Comparison of ENCODE assay signal across 9 cellular contexts in genomic region chr10:89426230-89426868, GRCh38. TPM values are rescaled to one million over a fixed set of nuclear protein-coding genes. Genes with fewer than 3 reads are reported as not detected.
DNase-seq lines count a peak whose midpoint lies in the region; ATAC-seq, FAIRE-seq and TF ChIP-seq lines count a peak whose summit lies in the region.
"Had no signal": no experiment of that assay in that cellular context is flagged by ENCODE, and none has a peak within 500 bp of the region (broad histone marks: within the 10 kb centered on the region; RNA-seq: fewer than 3 reads in every experiment).

No MANE protein-coding gene starts in this region.

- TF ChIP-seq CTCF in Caco-2 (IDR thresholded peaks at IDR 0.05; ENCODE audit: insufficient read depth in 1 of 2, low read depth in 1 of 2, low read length in 1 of 2, severe bottlenecking in 1 of 2, unreplicated experiment in 1 of 2) (peak; percentile 62 to 77), HepG2 (CRISPR knock-in tag; IDR thresholded peaks at IDR 0.05) (peak; percentile 84), upper lobe of right lung (IDR thresholded peaks at IDR 0.05) (peak; percentile 81)

- TF ChIP-seq RAD21 in HepG2 (CRISPR knock-in tag; IDR thresholded peaks at IDR 0.05): peak; percentile 62

- H3K4me3 ChIP-seq in Caco-2 (ENCODE audit: low read depth, low read length) (no peak overlapping the region), GM23248 (no peak overlapping the region), HepG2 (replicated peaks in 1 of 3; ENCODE audit: insufficient read depth in 1 of 3, low read depth in 2 of 3, low read length in 3 of 3) (no peak overlapping the region), upper lobe of right lung (no peak overlapping the region)

- peaks cover 18% of the 10 kb centered on the region for H3K4me1 Mint-ChIP-seq in Caco-2 (ENCODE audit: low read depth, unreplicated experiment)

- no peak for TF ChIP-seq POLR2A in HepG2 (IDR thresholded peaks at IDR 0.05; ENCODE audit: insufficient read depth in 1 of 2, low read depth in 2 of 2, low read length in 2 of 2)

- H3K27ac Mint-ChIP-seq in Caco-2 (ENCODE audit: unreplicated experiment): no peak overlapping the region
- H3K27ac Mint-ChIP-seq: T-helper 1 cell treated with Interleukin-12 subunit alpha and Interleukin-12 subunit beta and Interleukin-4 antibody, amounts not matched to agents 30 μg/mL and 1 μg/mL, for 36 hours had no signal

- no peak overlapping the region for H3K27ac ChIP-seq in GM23248
- no peak overlapping the region for H3K27ac ChIP-seq in HepG2 (ENCODE audit: extremely low read length, insufficient read depth, low read length)
- H3K27ac ChIP-seq in upper lobe of right lung: no peak overlapping the region

- H3K4me2 ChIP-seq in GM23248 (ENCODE audit: unreplicated experiment) (no peak overlapping the region), HepG2 (ENCODE audit: low read depth, low read length) (no peak overlapping the region)

- intact Hi-C loops in Caco-2 (cut with micrococcal nuclease; ENCODE audit: unreplicated experiment): loop anchor here (1.0 to 5.0 kb wide), 6 partner anchors 40 to 367 kb away; partner anchors contain the start of gene KIF20B
- intact Hi-C loops in HepG2 (cut with micrococcal nuclease; ENCODE audit: unreplicated experiment): loop anchor here (1.0 to 5.0 kb wide), 4 partner anchors 138 to 366 kb away; partner anchors contain the start of gene KIF20B
- intact Hi-C loops in upper lobe of right lung (cut with DNase I): loop anchor here (5.0 kb wide), 1 partner anchor 136 kb away; no protein-coding TSS in a partner anchor

- no peak overlapping the region for H3K9ac ChIP-seq in GM23248
- no peak overlapping the region for H3K9ac ChIP-seq in HepG2 (ENCODE audit: insufficient read depth, low read depth, low read length)

- H4K20me1 ChIP-seq in GM23248 (ENCODE audit: insufficient read depth) (no peaks in the 10 kb centered on the region), HepG2 (ENCODE audit: insufficient read depth, low read length) (no peaks in the 10 kb centered on the region)

- no peak for TF ChIP-seq EP300 in HepG2 (IDR thresholded peaks at IDR 0.05; ENCODE audit: low read depth in 2 of 2, low read length in 2 of 2)
- no peak for TF ChIP-seq EP300 in HepG2 (CRISPR knock-in tag; IDR thresholded peaks at IDR 0.05; ENCODE audit: borderline replicate concordance)

- H3K79me2 ChIP-seq in GM23248 (ENCODE audit: insufficient read depth) (no peaks in the 10 kb centered on the region), HepG2 (ENCODE audit: insufficient read depth, low read length) (no peaks in the 10 kb centered on the region)

- CTCF ChIA-PET in Caco-2 (lab: Charles Lee): no interaction called here
- CTCF ChIA-PET in HepG2 (lab: Yijun Ruan, JAX; ENCODE audit: low intra/inter-chr PET ratio, low total read pairs): interaction anchor here (1.4 to 2.8 kb wide), 3 partner anchors 137 to 367 kb away, joined by 3 to 46 read pairs (median 4); no protein-coding TSS in a partner anchor

- no peak overlapping the region for H3K4me3 Mint-ChIP-seq in Caco-2 (ENCODE audit: unreplicated experiment)
- H3K4me3 Mint-ChIP-seq: T-helper 1 cell treated with Interleukin-12 subunit alpha and Interleukin-12 subunit beta and Interleukin-4 antibody, amounts not matched to agents 30 μg/mL and 1 μg/mL, for 36 hours had no signal

- H3K27me3 Mint-ChIP-seq in Caco-2 (ENCODE audit: insufficient read depth, unreplicated experiment): peaks cover 5% of the 10 kb centered on the region

- H3K36me3 Mint-ChIP-seq in Caco-2 (ENCODE audit: insufficient read depth, unreplicated experiment): no peaks in the 10 kb centered on the region

- DNase-seq in Caco-2 (peak in 1 of 2 experiments; percentile 42), GM23248 (peak; percentile 74), NCI-H748 (lab: John Stamatoyannopoulos, UW; ENCODE audit: unreplicated experiment) (peak; percentile 52), cerebellum (ENCODE audit: low spot score) (peak; percentile 49), HepG2 (ENCODE audit: low spot score) (peak; percentile 41), upper lobe of right lung (no peak), GM19240 (ENCODE audit: insufficient read length, low spot score) (no peak)

- no peaks in the 10 kb centered on the region for H3K9me3 Mint-ChIP-seq in Caco-2 (ENCODE audit: unreplicated experiment)
- H3K9me3 Mint-ChIP-seq: T-helper 1 cell treated with Interleukin-12 subunit alpha and Interleukin-12 subunit beta and Interleukin-4 antibody, amounts not matched to agents 30 μg/mL and 1 μg/mL, for 36 hours had no signal

- peak; percentile 72 for FAIRE-seq in HepG2 (lab: Jason Lieb, UNC)

- 52 to 56% methylated on average over 5 of the region's 5 CpGs for WGBS in GM23248 (ENCODE audit: low coverage in 1 of 2, low lambda C conversion rate in 2 of 2, missing lambda C conversion rate in 2 of 2), 2 experiments
- WGBS in HepG2 (ENCODE audit: low lambda C conversion rate): 27% methylated on average over 5 of the region's 5 CpGs

- H3K36me3 ChIP-seq in Caco-2 (ENCODE audit: control insufficient read depth, insufficient read depth, low read length) (no peaks in the 10 kb centered on the region), GM23248 (ENCODE audit: low read depth) (no peaks in the 10 kb centered on the region), HepG2 (replicated peaks in 1 of 2; ENCODE audit: control insufficient read depth in 1 of 2, insufficient read depth in 2 of 2, low read length in 2 of 2) (no peaks in the 10 kb centered on the region), upper lobe of right lung (no peaks in the 10 kb centered on the region)

- in situ Hi-C loops in GM23248 (cut with MboI): no loop called here
- in situ Hi-C loops in HepG2 (cut with HindIII; ENCODE audit: extremely low pct_ligation_motif_present, low pct_unique_long_range_greater_than_20kb): loop anchor here (5.0 kb wide), 1 partner anchor 136 kb away; no protein-coding TSS in a partner anchor

- no peaks in the 10 kb centered on the region for H3K9me3 ChIP-seq in Caco-2
- H3K9me3 ChIP-seq in GM23248 (ENCODE audit: low read depth): no peaks in the 10 kb centered on the region
- no peaks in the 10 kb centered on the region for H3K9me3 ChIP-seq in HepG2 (ENCODE audit: low read length)
- no peaks in the 10 kb centered on the region for H3K9me3 ChIP-seq in upper lobe of right lung

- POLR2A ChIA-PET in Caco-2 (lab: Charles Lee) (no interaction called here), HepG2 (lab: Yijun Ruan, JAX) (no interaction called here)

- BruUV-seq in Caco-2 (replicated peaks; lab: Mats Ljungman, UMichigan) (no TSS peak), HepG2 (replicated peaks; lab: Mats Ljungman, UMichigan) (no TSS peak)

- H3F3A ChIP-seq in GM23248 (ENCODE audit: insufficient read depth): peaks cover 7% of the 10 kb centered on the region; the same call in 1 of the 2 replicates

- H3K9me2 ChIP-seq in GM23248 (ENCODE audit: insufficient read depth): no peaks in the 10 kb centered on the region

- H3K4me1 ChIP-seq in Caco-2 (peaks cover 14% of the 10 kb centered on the region), GM23248 (ENCODE audit: insufficient read depth) (peaks cover 23% of the 10 kb centered on the region), HepG2 (ENCODE audit: insufficient read depth, low read length) (peaks cover 20% of the 10 kb centered on the region), upper lobe of right lung (no peaks in the 10 kb centered on the region)

- H2AFZ ChIP-seq in GM23248: 0 out of 2 replicates have a peak overlapping the region, but pooled peaks have one; percentile 5
- no peak overlapping the region for H2AFZ ChIP-seq in HepG2 (ENCODE audit: low read length)

- peak; percentile 88 for ATAC-seq in HepG2
- peak; percentile 89 for ATAC-seq in upper lobe of right lung
- ATAC-seq in GM18498 (IDR thresholded peaks at IDR 0.05; ENCODE audit: unreplicated experiment): no peak

- H3K27me3 ChIP-seq in Caco-2 (replicated peaks; ENCODE audit: control insufficient read depth, insufficient read depth, low read length) (no peaks in the 10 kb centered on the region), GM23248 (replicated peaks; ENCODE audit: insufficient read depth) (no peaks in the 10 kb centered on the region), HepG2 (ENCODE audit: control insufficient read depth in 1 of 2, insufficient read depth in 2 of 2, low read length in 2 of 2) (no peaks in the 10 kb centered on the region), upper lobe of right lung (no peaks in the 10 kb centered on the region)

RNA-seq across cellular contexts. Expression of gene IFIT5, which starts 12.0 kb away (rescaled TPM):
- 2.3 and 2.4 TPM in 2 replicates for total RNA-seq in Caco-2 (2022)
- total RNA-seq in GM23248 (2014; rRNA removed; shearing (Covaris generic)): 21.8 and 25.9 TPM in 2 replicates
- 20.7 and 21.3 TPM in 2 replicates for polyA plus RNA-seq in GM23248 (2016; fragmentation: Nextera tagmentation; extraction: Ambion mirVana)
- total RNA-seq in cerebellum: 35.0 TPM
- 8.3 and 12.5 TPM in 2 replicates for total RNA-seq in HepG2 (2016; rRNA removed; fragmentation: Illumina TruSeq; extraction: Trizol)
- total RNA-seq in HepG2 (2016; cell fraction: cytosol; rRNA removed; fragmentation: Illumina TruSeq; extraction: Trizol; ENCODE audit: low read depth): 1.0 and 1.1 TPM in 2 replicates
- total RNA-seq in HepG2 (2016; cell fraction: insoluble cytoplasmic fraction; rRNA removed; fragmentation: Illumina TruSeq; extraction: Trizol): 8.2 and 12.7 TPM in 2 replicates
- total RNA-seq in HepG2 (2016; cell fraction: membrane; rRNA removed; fragmentation: Illumina TruSeq; extraction: Trizol): 3.3 and 4.0 TPM in 2 replicates
- 5.6 and 6.4 TPM in 2 replicates for total RNA-seq in HepG2 (2016; cell fraction: nucleus; rRNA removed; fragmentation: Illumina TruSeq; extraction: Trizol)
- polyA plus RNA-seq in HepG2 (2011; rRNA removed): 2.1 and 2.2 TPM in 2 replicates
- polyA plus RNA-seq in HepG2 (2011; cell fraction: cytosol; rRNA removed): 1.0 and 1.7 TPM in 2 replicates
- 0.74 and 0.78 TPM in 2 replicates for polyA plus RNA-seq in HepG2 (2011; cell fraction: nucleus; rRNA removed)
- polyA plus RNA-seq in HepG2 (2012): 2.6 and 4.0 TPM in 2 replicates
- polyA plus RNA-seq in HepG2 (2016; cell fraction: cytosol; fragmentation: Illumina TruSeq; extraction: Trizol; ENCODE audit: low read depth): 0.29 and 0.33 TPM in 2 replicates
- polyA plus RNA-seq in HepG2 (2016; cell fraction: insoluble cytoplasmic fraction; fragmentation: Illumina TruSeq; extraction: Trizol; ENCODE audit: low read depth): 9.9 and 10.7 TPM in 2 replicates
- 1.1 TPM in 2 replicates for polyA plus RNA-seq in HepG2 (2016; cell fraction: membrane; fragmentation: Illumina TruSeq; extraction: Trizol; ENCODE audit: low read depth)
- 4.2 TPM in 2 replicates for polyA plus RNA-seq in HepG2 (2016; cell fraction: nucleus; fragmentation: Illumina TruSeq; extraction: Trizol; ENCODE audit: insufficient read depth, low read depth)
- 0.96 and 1.1 TPM in 2 replicates for polyA minus RNA-seq in HepG2 (2011; rRNA and poly(A)+ RNA removed; ENCODE audit: low replicate concordance)
- 2.8 and 3.6 TPM in 2 replicates for polyA minus RNA-seq in HepG2 (2011; cell fraction: cytosol; rRNA and poly(A)+ RNA removed)
- polyA minus RNA-seq in HepG2 (2011; cell fraction: nucleus; rRNA and poly(A)+ RNA removed): 4.4 and 8.3 TPM in 2 replicates
- 24.4 TPM for total RNA-seq in upper lobe of right lung

RNA-seq across cellular contexts. Expression of gene IFIT1, which starts 33.9 kb away (rescaled TPM):
- 4.3 and 5.4 TPM in 2 replicates for total RNA-seq in Caco-2 (2022)
- 15.2 and 18.6 TPM in 2 replicates for total RNA-seq in GM23248 (2014; rRNA removed; shearing (Covaris generic))
- polyA plus RNA-seq in GM23248 (2016; fragmentation: Nextera tagmentation; extraction: Ambion mirVana): 14.3 and 15.7 TPM in 2 replicates
- total RNA-seq in cerebellum: 5.1 TPM
- total RNA-seq in HepG2 (2016; rRNA removed; fragmentation: Illumina TruSeq; extraction: Trizol): 5.5 and 7.5 TPM in 2 replicates
- total RNA-seq in HepG2 (2016; cell fraction: cytosol; rRNA removed; fragmentation: Illumina TruSeq; extraction: Trizol; ENCODE audit: low read depth): 1.0 and 1.2 TPM in 2 replicates
- total RNA-seq in HepG2 (2016; cell fraction: insoluble cytoplasmic fraction; rRNA removed; fragmentation: Illumina TruSeq; extraction: Trizol): 5.3 and 6.9 TPM in 2 replicates
- 1.8 and 2.7 TPM in 2 replicates for total RNA-seq in HepG2 (2016; cell fraction: membrane; rRNA removed; fragmentation: Illumina TruSeq; extraction: Trizol)
- 1.7 and 2.9 TPM in 2 replicates for total RNA-seq in HepG2 (2016; cell fraction: nucleus; rRNA removed; fragmentation: Illumina TruSeq; extraction: Trizol)
- polyA plus RNA-seq in HepG2 (2011; rRNA removed): 1.2 and 1.5 TPM in 2 replicates
- polyA plus RNA-seq in HepG2 (2011; cell fraction: cytosol; rRNA removed): 0.64 and 1.2 TPM in 2 replicates
- polyA plus RNA-seq in HepG2 (2011; cell fraction: nucleus; rRNA removed): 0.21 and 0.61 TPM in 2 replicates
- polyA plus RNA-seq in HepG2 (2012): 1.6 and 3.8 TPM in 2 replicates
- 0.47 and 0.49 TPM in 2 replicates for polyA plus RNA-seq in HepG2 (2016; cell fraction: cytosol; fragmentation: Illumina TruSeq; extraction: Trizol; ENCODE audit: low read depth)
- 6.6 and 7.5 TPM in 2 replicates for polyA plus RNA-seq in HepG2 (2016; cell fraction: insoluble cytoplasmic fraction; fragmentation: Illumina TruSeq; extraction: Trizol; ENCODE audit: low read depth)
- polyA plus RNA-seq in HepG2 (2016; cell fraction: membrane; fragmentation: Illumina TruSeq; extraction: Trizol; ENCODE audit: low read depth): 0.80 and 0.81 TPM in 2 replicates
- 2.6 and 2.9 TPM in 2 replicates for polyA plus RNA-seq in HepG2 (2016; cell fraction: nucleus; fragmentation: Illumina TruSeq; extraction: Trizol; ENCODE audit: insufficient read depth, low read depth)
- 0.12 and 1.4 TPM in 2 replicates for polyA minus RNA-seq in HepG2 (2011; rRNA and poly(A)+ RNA removed; ENCODE audit: low replicate concordance)
- polyA minus RNA-seq in HepG2 (2011; cell fraction: cytosol; rRNA and poly(A)+ RNA removed): 0.79 and 1.1 TPM in 2 replicates
- 0.64 and 1.4 TPM in 2 replicates for polyA minus RNA-seq in HepG2 (2011; cell fraction: nucleus; rRNA and poly(A)+ RNA removed)
- total RNA-seq in upper lobe of right lung: 51.1 TPM

RNA-seq across cellular contexts. Expression of gene IFIT1B, which starts 48.5 kb away (rescaled TPM):
- total RNA-seq in Caco-2 (2022) (not detected in 2 replicates), cerebellum (0.82 TPM), HepG2 (2016; rRNA removed; fragmentation: Illumina TruSeq; extraction: Trizol) (not detected in 2 replicates), upper lobe of right lung (not detected)
- not detected in 2 replicates for total RNA-seq in GM23248 (2014; rRNA removed; shearing (Covaris generic))
- polyA plus RNA-seq in GM23248 (2016; fragmentation: Nextera tagmentation; extraction: Ambion mirVana) (not detected in 2 replicates), HepG2 (2011; rRNA removed) (not detected in 2 replicates)
- total RNA-seq in HepG2 (2016; cell fraction: cytosol; rRNA removed; fragmentation: Illumina TruSeq; extraction: Trizol; ENCODE audit: low read depth): not detected in 2 replicates
- total RNA-seq in HepG2 (2016; cell fraction: insoluble cytoplasmic fraction; rRNA removed; fragmentation: Illumina TruSeq; extraction: Trizol): not detected in 2 replicates
- not detected in 2 replicates for total RNA-seq in HepG2 (2016; cell fraction: membrane; rRNA removed; fragmentation: Illumina TruSeq; extraction: Trizol)
- not detected in 2 replicates for total RNA-seq in HepG2 (2016; cell fraction: nucleus; rRNA removed; fragmentation: Illumina TruSeq; extraction: Trizol)
- not detected in 2 replicates for polyA plus RNA-seq in HepG2 (2011; cell fraction: cytosol; rRNA removed)
- polyA plus RNA-seq in HepG2 (2011; cell fraction: nucleus; rRNA removed): not detected in 2 replicates
- polyA plus RNA-seq in HepG2 (2012): not detected in 2 replicates
- not detected in 2 replicates for polyA plus RNA-seq in HepG2 (2016; cell fraction: cytosol; fragmentation: Illumina TruSeq; extraction: Trizol; ENCODE audit: low read depth)
- not detected in 2 replicates for polyA plus RNA-seq in HepG2 (2016; cell fraction: insoluble cytoplasmic fraction; fragmentation: Illumina TruSeq; extraction: Trizol; ENCODE audit: low read depth)
- polyA plus RNA-seq in HepG2 (2016; cell fraction: membrane; fragmentation: Illumina TruSeq; extraction: Trizol; ENCODE audit: low read depth): not detected in 2 replicates
- not detected in 2 replicates for polyA plus RNA-seq in HepG2 (2016; cell fraction: nucleus; fragmentation: Illumina TruSeq; extraction: Trizol; ENCODE audit: insufficient read depth, low read depth)
- not detected in 2 replicates for polyA minus RNA-seq in HepG2 (2011; rRNA and poly(A)+ RNA removed; ENCODE audit: low replicate concordance)
- not detected in 2 replicates for polyA minus RNA-seq in HepG2 (2011; cell fraction: cytosol; rRNA and poly(A)+ RNA removed)
- not detected in 2 replicates for polyA minus RNA-seq in HepG2 (2011; cell fraction: nucleus; rRNA and poly(A)+ RNA removed)

Comparison
In these comparisons a context has a peak if more than half of its experiments do, and no peak if none do; other contexts are left out.
1. DNase-seq: peak in GM23248 (single experiment), NCI-H748 (single experiment), cerebellum (single experiment) and HepG2 (single experiment); none in upper lobe of right lung (single experiment) and GM19240 (single experiment).
2. Peak in every context shown above with its lines, with median percentiles within 50 percentile points of each other: CTCF ChIP-seq.